8 cellular contexts compared by ENCODE assay signal in genomic region chrX:41561045-41561444, GRCh38.
A peak's percentile ranks its signal among the peaks of the same experiment; 100 is the strongest.
DNase-seq lines count a peak whose midpoint lies in the region; ATAC-seq and TF ChIP-seq lines count a peak whose summit lies in the region.

No MANE protein-coding gene starts in this region.

- H4K20me1 ChIP-seq in OCI-LY7 (ENCODE audit: insufficient read depth, low read length): no peaks in the 10 kb centered on the region

- peaks cover 0 to 7% of the 10 kb centered on the region in 2 donors for H3K27me3 ChIP-seq in left lung

- intact Hi-C loops in OCI-LY7 (cut with micrococcal nuclease; ENCODE audit: unreplicated experiment): no loop called here
- intact Hi-C loops in left lung (cut with DNase I): no loop called here

- POLR2A ChIA-PET in OCI-LY7 (lab: Charles Lee): no interaction called here

- H2AFZ ChIP-seq in OCI-LY7 (ENCODE audit: low read length): no peak overlapping the region

- TF ChIP-seq CTCF in HFF-Myc (IDR thresholded peaks at IDR 0.05; ENCODE audit: low read depth, low read length, missing control alignments) (no peak), OCI-LY7 (conservative IDR thresholded peaks at IDR 0.05; ENCODE audit: low read length) (no peak), left lung (IDR thresholded peaks at IDR 0.05) (no peak)

- H3K27ac ChIP-seq in OCI-LY7 (ENCODE audit: low read depth, low read length, poor library complexity, severe bottlenecking) (no peak overlapping the region), left lung (peak overlapping the region; percentile 5 to 55)

- H3K4me3 ChIP-seq in HFF-Myc (replicated peaks; ENCODE audit: low read depth, low read length): no peak overlapping the region
- H3K4me3 ChIP-seq in OCI-LY7 (ENCODE audit: low read depth, low read length, poor library complexity, severe bottlenecking): no peak overlapping the region
- H3K4me3 ChIP-seq in left lung: no peak overlapping the region

- H3K79me2 ChIP-seq in OCI-LY7 (ENCODE audit: insufficient read depth, low read depth, low read length): no peaks in the 10 kb centered on the region

- DNase-seq in activated gamma-delta T cell treated with Interleukin-2 at 50 U/mL for 16 hours: peak; percentile 17
- no peak for DNase-seq in activated gamma-delta T cell (lab: John Stamatoyannopoulos, UW)
- peak; percentile 52 for DNase-seq in HFF-Myc (ENCODE audit: extremely low read depth, low read depth)
- DNase-seq in OCI-LY7 (ENCODE audit: low spot score): peak; percentile 8
- peak; percentile 31 for DNase-seq in amniotic stem cell (lab: John Stamatoyannopoulos, UW)
- DNase-seq in left lung: no peak
- no peak for DNase-seq in NCI-H748 (lab: John Stamatoyannopoulos, UW; ENCODE audit: unreplicated experiment)
- DNase-seq in NCI-H1417 (lab: John Stamatoyannopoulos, UW): no peak

- CTCF ChIA-PET in OCI-LY7 (lab: Charles Lee; ENCODE audit: unreplicated experiment): no interaction called here

- no TSS peak for BruUV-seq in OCI-LY7 (replicated peaks; lab: Mats Ljungman, UMichigan)

- no peaks in the 10 kb centered on the region for H3K9me3 ChIP-seq in OCI-LY7 (ENCODE audit: low read length)
- no peaks in the 10 kb centered on the region for H3K9me3 ChIP-seq in left lung

- H3K4me2 ChIP-seq in OCI-LY7 (ENCODE audit: low read length): no peak overlapping the region

- peak; percentile 77 for ATAC-seq in left lung

- no peaks in the 10 kb centered on the region for H3K9me2 ChIP-seq in OCI-LY7 (ENCODE audit: insufficient read depth, low read length)

- peaks cover 20% of the 10 kb centered on the region for H3K4me1 ChIP-seq in OCI-LY7 (ENCODE audit: insufficient read depth, low read length, poor library complexity, severe bottlenecking)
- H3K4me1 ChIP-seq in left lung: peaks cover 0 to 26% of the 10 kb centered on the region in 2 donors

- H3K36me3 ChIP-seq in OCI-LY7 (ENCODE audit: insufficient read depth, low read length) (no peaks in the 10 kb centered on the region), left lung (no peaks in the 10 kb centered on the region)

Comparison
In these comparisons a context has a peak if more than half of its experiments do, and no peak if none do; other contexts are left out.
1. DNase-seq: peak in activated gamma-delta T cell treated with Interleukin-2 at 50 U/mL for 16 hours (single experiment), HFF-Myc (single experiment), OCI-LY7 (single experiment) and amniotic stem cell (single experiment); none in activated gamma-delta T cell (single experiment), left lung (0 of 2), NCI-H748 (single experiment) and NCI-H1417 (0 of 3).